10 cellular contexts compared by ENCODE assay signal in the genomic region with DNA sequence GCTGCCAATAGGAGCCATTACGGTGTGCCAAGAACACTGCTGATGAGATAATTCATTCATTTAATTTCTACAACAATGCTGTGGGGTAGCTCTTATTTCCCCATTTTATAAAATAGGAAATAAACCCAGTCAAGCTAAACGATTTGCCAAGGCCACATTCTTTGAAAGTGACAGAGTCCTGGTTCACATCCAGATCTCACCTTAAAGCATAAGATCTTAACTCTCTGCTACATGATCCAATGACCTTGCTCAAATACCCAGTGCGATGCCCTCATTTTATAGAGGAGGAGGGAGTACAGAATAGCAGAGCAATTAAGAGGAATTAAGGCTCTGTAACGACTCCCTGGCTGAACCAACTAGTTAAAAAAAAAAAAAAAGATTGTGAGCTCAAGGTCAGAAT. TPM values are rescaled to one million over a fixed set of nuclear protein-coding genes. Genes with fewer than 3 reads are reported as not detected.
A peak's percentile ranks its signal among the peaks of the same experiment; 100 is the strongest.
DNase-seq lines count a peak whose midpoint lies in the region; FAIRE-seq and TF ChIP-seq lines count a peak whose summit lies in the region.
"Had no signal": no experiment of that assay in that cellular context is flagged by ENCODE, and none has a peak within 500 bp of the region (broad histone marks: within the 10 kb centered on the region; RNA-seq: fewer than 3 reads in every experiment).

No MANE protein-coding gene starts in this region.

- H3K9me3 ChIP-seq in fibroblast of lung (ENCODE audit: control insufficient read depth, insufficient read depth, low read depth, low read length) (no peaks in the 10 kb centered on the region), skeletal muscle satellite cell (replicated peaks; ENCODE audit: low read length) (no peaks in the 10 kb centered on the region), Peyer's patch (no peaks in the 10 kb centered on the region), testis (no peaks in the 10 kb centered on the region)
- H3K9me3 ChIP-seq: uterus had no signal

- H3K4me3 ChIP-seq in fibroblast of lung (replicated peaks in 1 of 4; ENCODE audit: control extremely low read depth in 1 of 4, insufficient read depth in 1 of 4, low read depth in 3 of 4, low read length in 4 of 4) (no peak overlapping the region), skeletal muscle satellite cell (ENCODE audit: low read length) (no peak overlapping the region), Peyer's patch (no peak overlapping the region), testis (no peak overlapping the region)
- H3K4me3 ChIP-seq: uterus had no signal

- DNase-seq in SKM-1 treated with dmso at 0.1 percent for 144 hours (lab: John Stamatoyannopoulos, UW; ENCODE audit: unreplicated experiment) (peak; percentile 13), SKM-1 (lab: John Stamatoyannopoulos, UW; ENCODE audit: unreplicated experiment) (no peak), RCC 7860 (ENCODE audit: low spot score) (peak; percentile 92), fibroblast of lung (ENCODE audit: low read depth in 2 of 2) (peak in 1 of 2 donors; percentile 41), HPDE6-E6E7 (ENCODE audit: extremely low spot score) (no peak), Peyer's patch (no peak), testis (no peak)
- DNase-seq: uterus had no signal

- H3K4me2 ChIP-seq in fibroblast of lung (ENCODE audit: extremely low read depth, insufficient read depth, low read length) (no peak overlapping the region), skeletal muscle satellite cell (ENCODE audit: low read length) (peak overlapping the region; percentile 69)

- WGBS in testis, 2 donors: 47 to 64% methylated on average over 4 of the region's 4 CpGs

- H3K27me3 ChIP-seq in fibroblast of lung (ENCODE audit: control insufficient read depth, insufficient read depth, low read length) (peaks cover 2% of the 10 kb centered on the region), skeletal muscle satellite cell (ENCODE audit: control insufficient read depth, insufficient read depth, low read length) (no peaks in the 10 kb centered on the region), Peyer's patch (no peaks in the 10 kb centered on the region), testis (no peaks in the 10 kb centered on the region)
- H3K27me3 ChIP-seq: uterus had no signal

- H3K27ac ChIP-seq in fibroblast of lung (ENCODE audit: insufficient read depth, low read length): peak overlapping the region; percentile 6
- peak overlapping the region in 1 of 4 donors; percentile 36 for H3K27ac ChIP-seq in Peyer's patch
- H3K27ac ChIP-seq in testis: no peak overlapping the region
- H3K27ac ChIP-seq: uterus had no signal

- no peak for TF ChIP-seq CTCF in fibroblast of lung (conservative IDR thresholded peaks at IDR 0.05 in 1 of 2, IDR thresholded peaks at IDR 0.05 in 1 of 2; ENCODE audit: low read depth in 1 of 2, low read length in 2 of 2)
- no peak for TF ChIP-seq CTCF in Peyer's patch (IDR thresholded peaks at IDR 0.05)
- no peak for TF ChIP-seq CTCF in testis (IDR thresholded peaks at IDR 0.05)

- H3K9ac ChIP-seq in fibroblast of lung (ENCODE audit: insufficient read depth, low read length): no peak overlapping the region
- peak overlapping the region; percentile 75 for H3K9ac ChIP-seq in skeletal muscle satellite cell (ENCODE audit: low read depth, low read length)

- TF ChIP-seq POLR2A in Peyer's patch (IDR thresholded peaks at IDR 0.05) (no peak), testis (IDR thresholded peaks at IDR 0.05) (no peak)

- H3K36me3 ChIP-seq in fibroblast of lung (ENCODE audit: control insufficient read depth, insufficient read depth, low read length) (no peaks in the 10 kb centered on the region), skeletal muscle satellite cell (ENCODE audit: insufficient read depth, low read length) (no peaks in the 10 kb centered on the region), Peyer's patch (no peaks in the 10 kb centered on the region), testis (ENCODE audit: low read depth, missing control alignments) (no peaks in the 10 kb centered on the region)
- H3K36me3 ChIP-seq: uterus had no signal

- H4K20me1 ChIP-seq in fibroblast of lung (ENCODE audit: control insufficient read depth, extremely low read depth, insufficient read depth, low read length): no peaks in the 10 kb centered on the region

- no peaks in the 10 kb centered on the region for H3K79me2 ChIP-seq in fibroblast of lung (ENCODE audit: control insufficient read depth, insufficient read depth, low read length)

- FAIRE-seq in RCC 7860 (lab: Jason Lieb, UNC): no peak

- intact Hi-C loops in testis (cut with DNase I; ENCODE audit: low total_unique reads): no loop called here

- H2AFZ ChIP-seq in fibroblast of lung (ENCODE audit: low read length): no peak overlapping the region

- H3K4me1 ChIP-seq in fibroblast of lung (ENCODE audit: control insufficient read depth, extremely low read depth, insufficient read depth, low read length): peaks cover 20% of the 10 kb centered on the region
- H3K4me1 ChIP-seq in skeletal muscle satellite cell (ENCODE audit: control insufficient read depth, insufficient read depth, low read length): peaks cover 43% of the 10 kb centered on the region
- peaks cover 0 to 11% (median 2%) of the 10 kb centered on the region in 4 donors for H3K4me1 ChIP-seq in Peyer's patch
- H3K4me1 ChIP-seq in testis: peaks cover 15% of the 10 kb centered on the region
- H3K4me1 ChIP-seq: uterus had no signal

RNA-seq across cellular contexts. Expression of a gene that starts 5.0 kb away (rescaled TPM):
- total RNA-seq in fibroblast of lung: under 0.01 TPM in 2 replicates
- 0.02 TPM in 1 of 2 replicates, not detected in the other for polyA plus RNA-seq in fibroblast of lung
- polyA plus RNA-seq in fibroblast of lung (2012): not detected in 2 replicates
- polyA minus RNA-seq in fibroblast of lung (ENCODE audit: low replicate concordance): not detected in 2 replicates
- total RNA-seq in skeletal muscle satellite cell (2012; rRNA removed): not detected in 2 replicates
- not detected for total RNA-seq in Peyer's patch
- 1 to 10 TPM; 3.2 to 4.6 TPM for total RNA-seq in testis
- polyA plus RNA-seq in testis (ENCODE audit: insufficient read depth, low read depth, low replicate concordance): 2.9 TPM
- total RNA-seq: T-helper 2 cell treated with Interferon-gamma antibody and Interleukin-4, amounts not matched to agents 100 ng/mL and 5 ng/mL, for 36 hours had no signal

RNA-seq across cellular contexts. Expression of a gene that starts 21.0 kb away (rescaled TPM):
- 11.6 and 15.7 TPM in 2 replicates for total RNA-seq in fibroblast of lung
- polyA plus RNA-seq in fibroblast of lung: 7.7 and 10.3 TPM in 2 replicates
- polyA plus RNA-seq in fibroblast of lung (2012): 4.8 and 6.7 TPM in 2 replicates
- polyA minus RNA-seq in fibroblast of lung (ENCODE audit: low replicate concordance): 9.2 and 17.6 TPM in 2 replicates
- 11.7 and 12.0 TPM in 2 replicates for total RNA-seq in skeletal muscle satellite cell (2012; rRNA removed)
- total RNA-seq in Peyer's patch: 10 to 100 TPM in 3 of 4 donors, 1 to 10 TPM in 1; 7.4 to 87.4 (median 52.1) TPM
- total RNA-seq in testis: 10 to 100 TPM; 13.5 to 16.3 TPM
- 7.4 TPM for polyA plus RNA-seq in testis (ENCODE audit: insufficient read depth, low read depth, low replicate concordance)

Comparison
In these comparisons a context has a peak if more than half of its experiments do, and no peak if none do; other contexts are left out.
1. DNase-seq: peak in SKM-1 treated with dmso at 0.1 percent for 144 hours (single experiment) and RCC 7860 (single experiment); none in SKM-1 (single experiment), HPDE6-E6E7 (single experiment), Peyer's patch (0 of 3) and testis (single experiment).